Comparison of ENCODE assay signal across 8 cellular contexts in genomic region chr21:38352536-38353219, GRCh38.
A peak's percentile ranks its signal among the peaks of the same experiment; 100 is the strongest.
DNase-seq lines count a peak whose midpoint lies in the region; ATAC-seq and TF ChIP-seq lines count a peak whose summit lies in the region.

No MANE protein-coding gene starts in this region.

- no peaks in the 10 kb centered on the region for H3K79me2 ChIP-seq in neural cell (replicated peaks; ENCODE audit: insufficient read depth, low read length)

- H3K27me3 ChIP-seq in esophagus squamous epithelium (peaks cover 0 to 5% (median 0%) of the 10 kb centered on the region in 4 donors), neural cell (ENCODE audit: insufficient read depth, low read depth, low read length) (no peaks in the 10 kb centered on the region)

- TF ChIP-seq RAD21 in neural cell (conservative IDR thresholded peaks at IDR 0.05): peak; percentile 59

- H2AFZ ChIP-seq in neural cell (ENCODE audit: low read depth, low read length): no peak overlapping the region

- TF ChIP-seq EP300 in neural cell (conservative IDR thresholded peaks at IDR 0.05; ENCODE audit: poor library complexity, severe bottlenecking): no peak

- no peak for ATAC-seq in HG03439 (IDR thresholded peaks at IDR 0.05; ENCODE audit: unreplicated experiment)

- peaks cover 11 to 31% (median 14%) of the 10 kb centered on the region in 3 donors for H3K4me1 ChIP-seq in esophagus squamous epithelium

- H3K9me2 ChIP-seq in neural cell (ENCODE audit: insufficient read depth, low read length): no peaks in the 10 kb centered on the region

- peak; percentile 40 to 90 (median 76) for TF ChIP-seq CTCF in esophagus squamous epithelium (IDR thresholded peaks at IDR 0.05)
- peak; percentile 54 for TF ChIP-seq CTCF in neural cell (IDR thresholded peaks at IDR 0.05; ENCODE audit: poor library complexity, severe bottlenecking)

- H3K4me2 ChIP-seq in neural cell (ENCODE audit: low read length): no peak overlapping the region

- no peak overlapping the region for H3K9ac ChIP-seq in neural cell (ENCODE audit: low read length)

- no peaks in the 10 kb centered on the region for H3K9me3 ChIP-seq in esophagus squamous epithelium
- H3K9me3 ChIP-seq in neural cell (ENCODE audit: low read length): no peaks in the 10 kb centered on the region

- H4K20me1 ChIP-seq in neural cell (ENCODE audit: insufficient read depth): no peaks in the 10 kb centered on the region

- DNase-seq in stimulated activated naive CD4-positive, alpha-beta T cell (lab: John Stamatoyannopoulos, UW): peak in 4 of 6 experiments; percentile 11 to 50 (median 38)
- DNase-seq in stimulated activated naive CD4-positive, alpha-beta T cell treated with Interleukin-2 at 50 U/mL for 16 hours (lab: John Stamatoyannopoulos, UW): no peak
- DNase-seq in NCI-H2107 (lab: John Stamatoyannopoulos, UW) (peak; percentile 7), esophagus squamous epithelium (lab: John Stamatoyannopoulos, UW) (no peak)
- DNase-seq in activated CD4-positive, alpha-beta T cell treated with anti-CD3 and anti-CD28 coated beads for 24 hours (ENCODE audit: low read depth in 2 of 2): peak; percentile 27 to 39
- no peak for DNase-seq in activated effector memory CD4-positive, alpha-beta T cell treated with anti-CD3 and anti-CD28 coated beads, Interleukin-2, amount 50 U/mL, for 16 hours

- no peaks in the 10 kb centered on the region for H3F3A ChIP-seq in neural cell (ENCODE audit: insufficient read depth, low read length, poor library complexity, severe bottlenecking)

- no peak for TF ChIP-seq POLR2A in esophagus squamous epithelium (IDR thresholded peaks at IDR 0.05)

- H3K4me3 ChIP-seq in esophagus squamous epithelium (peak overlapping the region in 2 of 4 donors; percentile 2 to 6), neural cell (ENCODE audit: low read length) (no peak overlapping the region)

- H3K27ac ChIP-seq in esophagus squamous epithelium: peak overlapping the region; percentile 2 to 40 (median 30)
- H3K27ac ChIP-seq in neural cell (ENCODE audit: low read length): no peak overlapping the region

- intact Hi-C loops in esophagus squamous epithelium (cut with DNase I): loop anchor here (2.0 to 10.0 kb wide), 2 partner anchors 134 to 638 kb away; no protein-coding TSS in a partner anchor

- 32 to 33% methylated on average over 6 of the region's 6 CpGs for WGBS in esophagus squamous epithelium, 2 donors

- H3K36me3 ChIP-seq in esophagus squamous epithelium (no peaks in the 10 kb centered on the region), neural cell (ENCODE audit: insufficient read depth, low read length) (no peaks in the 10 kb centered on the region)

TF ChIP-seq in neural cell, 6 proteins besides CTCF, POLR2A, EP300 and RAD21:
- TF ChIP-seq TAF1 (IDR thresholded peaks at IDR 0.05; ENCODE audit: low read depth): no peak
- no peak for TF ChIP-seq MXI1 (conservative IDR thresholded peaks at IDR 0.05; ENCODE audit: poor library complexity, severe bottlenecking)
- TF ChIP-seq SMC3 (conservative IDR thresholded peaks at IDR 0.05; ENCODE audit: poor library complexity): peak; percentile 54
- no peak for TF ChIP-seq EZH2 (IDR thresholded peaks at IDR 0.05; ENCODE audit: borderline replicate concordance, insufficient read depth, low read length, poor library complexity, severe bottlenecking)
- TF ChIP-seq POLR2AphosphoS5 (IDR thresholded peaks at IDR 0.05): no peak

Comparison
In these comparisons a context has a peak if more than half of its experiments do, and no peak if none do; other contexts are left out.
1. DNase-seq: peak in stimulated activated naive CD4-positive, alpha-beta T cell (4 of 6), NCI-H2107 (single experiment) and activated CD4-positive, alpha-beta T cell treated with anti-CD3 and anti-CD28 coated beads for 24 hours (2 of 2); none in stimulated activated naive CD4-positive, alpha-beta T cell treated with Interleukin-2 at 50 U/mL for 16 hours (single experiment), esophagus squamous epithelium (single experiment) and activated effector memory CD4-positive, alpha-beta T cell treated with anti-CD3 and anti-CD28 coated beads, Interleukin-2, amount 50 U/mL, for 16 hours (single experiment).